ENCODE assay signal across 1 cellular context in genomic region chr2:6826081-6826913, GRCh38.
TF ChIP-seq lines count a peak whose summit lies in the region.

No MANE protein-coding gene starts in this region.

TF ChIP-seq in WTC11, 78 proteins besides CTCF, POLR2A, EP300 and RAD21 (continued from another document):
- TF ChIP-seq IRF2 (CRISPR knock-in tag; IDR thresholded peaks at IDR 0.05; ENCODE audit: borderline replicate concordance, low read depth) (no peak), FOXP1 (CRISPR knock-in tag; IDR thresholded peaks at IDR 0.05; ENCODE audit: borderline replicate concordance) (no peak), ATF1 (CRISPR knock-in tag; IDR thresholded peaks at IDR 0.05) (no peak), ETV6 (CRISPR knock-in tag; IDR thresholded peaks at IDR 0.05) (no peak), ZNF138 (CRISPR knock-in tag; conservative IDR thresholded peaks at IDR 0.05) (no peak)
